In genomic region chr9:37477987-37478624, GRCh38 we compare ENCODE assay signal across 5 cellular contexts. TPM values are rescaled to one million over a fixed set of nuclear protein-coding genes. Genes with fewer than 3 reads are reported as not detected.
A peak's percentile ranks its signal among the peaks of the same experiment; 100 is the strongest.
DNase-seq lines count a peak whose midpoint lies in the region; ATAC-seq, FAIRE-seq and TF ChIP-seq lines count a peak whose summit lies in the region.
"Not testable (repeated sequence)": the region's sequence is repeated elsewhere in the genome, so short reads cannot be mapped to it uniquely, and the experiment has no call there.

No MANE protein-coding gene starts in this region.

- not testable (repeated sequence) for H3K4ac ChIP-seq in IMR-90 (ENCODE audit: low read depth, low read length)

- H3K18ac ChIP-seq in IMR-90 (ENCODE audit: low read depth, low read length): not testable (repeated sequence)

- TF ChIP-seq EP300 in HepG2 (IDR thresholded peaks at IDR 0.05; ENCODE audit: low read depth in 2 of 2, low read length in 2 of 2); HepG2 (CRISPR knock-in tag; IDR thresholded peaks at IDR 0.05; ENCODE audit: borderline replicate concordance): not testable (repeated sequence)

- not testable (repeated sequence) for H3K79me1 ChIP-seq in IMR-90 (ENCODE audit: low read depth in 1 of 2, low read length in 2 of 2)

- not testable (repeated sequence) for H3K27me3 ChIP-seq in DOHH2 (ENCODE audit: control insufficient read depth, low read length); IMR-90 (ENCODE audit: control insufficient read depth, insufficient read depth, low read length); OCI-LY3 (ENCODE audit: low read depth, low read length); RWPE2 (ENCODE audit: insufficient read depth, poor library complexity, severe bottlenecking); HepG2 (ENCODE audit: control insufficient read depth in 1 of 2, insufficient read depth in 2 of 2, low read length in 2 of 2)

- not testable (repeated sequence) for DNase-seq in IMR-90; RWPE2 (ENCODE audit: low spot score); HepG2 (ENCODE audit: low spot score)

- H3K4me2 ChIP-seq in DOHH2 (ENCODE audit: low read length): peak overlapping the region; percentile 5; the same call in 1 of the 2 replicates
- H3K4me2 ChIP-seq in IMR-90 (ENCODE audit: low read depth, low read length); HepG2 (ENCODE audit: low read depth, low read length): not testable (repeated sequence)
- H3K4me2 ChIP-seq in OCI-LY3 (ENCODE audit: low read length): peak overlapping the region; percentile 63

- peaks cover 10% of the 10 kb centered on the region; the same call in 1 of the 2 replicates for H3K9me3 ChIP-seq in DOHH2 (ENCODE audit: control insufficient read depth, insufficient read depth, low read length)
- not testable (repeated sequence) for H3K9me3 ChIP-seq in IMR-90 (ENCODE audit: control insufficient read depth, insufficient read depth, low read length); RWPE2 (ENCODE audit: severe bottlenecking); HepG2 (ENCODE audit: low read length)
- H3K9me3 ChIP-seq in OCI-LY3 (ENCODE audit: insufficient read depth, low read length): peaks cover 14% of the 10 kb centered on the region

- not testable (repeated sequence) for H3K36me3 ChIP-seq in DOHH2 (ENCODE audit: control insufficient read depth, low read length); IMR-90 (ENCODE audit: control insufficient read depth, insufficient read depth, low read length); OCI-LY3 (replicated peaks; ENCODE audit: low read depth, low read length); RWPE2 (ENCODE audit: low read depth); HepG2 (replicated peaks in 1 of 2; ENCODE audit: control insufficient read depth in 1 of 2, insufficient read depth in 2 of 2, low read length in 2 of 2)

- not testable (repeated sequence) for H2AK5ac ChIP-seq in IMR-90 (ENCODE audit: low read depth, low read length)

- not testable (repeated sequence) for H3K23ac ChIP-seq in IMR-90 (ENCODE audit: low read depth, low read length)

- not testable (repeated sequence) for H2BK15ac ChIP-seq in IMR-90 (ENCODE audit: low read depth, low read length)

- not testable (repeated sequence) for H3K4me3 ChIP-seq in DOHH2 (ENCODE audit: low read length); IMR-90 (ENCODE audit: insufficient read depth, low read depth, low read length); RWPE2 (ENCODE audit: severe bottlenecking); HepG2 (replicated peaks in 1 of 3; ENCODE audit: insufficient read depth in 1 of 3, low read depth in 2 of 3, low read length in 3 of 3)
- H3K4me3 ChIP-seq in OCI-LY3 (ENCODE audit: low read length): 0 out of 2 replicates have a peak overlapping the region, but pooled peaks have one; percentile 40

- not testable (repeated sequence) for H3K79me2 ChIP-seq in DOHH2 (ENCODE audit: control insufficient read depth, low read length); OCI-LY3 (ENCODE audit: low read length); HepG2 (ENCODE audit: insufficient read depth, low read length)

- not testable (repeated sequence) for H3K27ac ChIP-seq in DOHH2 (ENCODE audit: low read depth, low read length); IMR-90 (ENCODE audit: insufficient read depth, low read length); OCI-LY3 (ENCODE audit: low read length); HepG2 (ENCODE audit: extremely low read length, insufficient read depth, low read length)
- peak overlapping the region; percentile 23 for H3K27ac ChIP-seq in RWPE2 (ENCODE audit: poor library complexity, severe bottlenecking)

- TF ChIP-seq CTCF in DOHH2 (IDR thresholded peaks at IDR 0.05; ENCODE audit: low read depth, low read length, poor library complexity, severe bottlenecking); IMR-90 (conservative IDR thresholded peaks at IDR 0.05; ENCODE audit: low read depth, low read length); OCI-LY3 (IDR thresholded peaks at IDR 0.05; ENCODE audit: low read depth, low read length); RWPE2 (IDR thresholded peaks at IDR 0.05; ENCODE audit: poor library complexity, severe bottlenecking); HepG2 (CRISPR knock-in tag; IDR thresholded peaks at IDR 0.05): not testable (repeated sequence)

- not testable (repeated sequence) for H3K14ac ChIP-seq in IMR-90 (replicated peaks; ENCODE audit: low read depth, low read length)

- no CpG with 5 or more reads among the region's 5 CpGs for WGBS in IMR-90 (ENCODE audit: extremely low coverage in 2 of 2, insufficient read length in 1 of 2), 2 experiments
- WGBS in HepG2 (ENCODE audit: low lambda C conversion rate): 45% methylated on average over 5 of the region's 5 CpGs

- not testable (repeated sequence) for BruUV-seq in IMR-90 (replicated peaks; lab: Mats Ljungman, UMichigan); HepG2 (replicated peaks; lab: Mats Ljungman, UMichigan)

- in situ Hi-C loops in IMR-90 (cut with MboI; ENCODE audit: low sequenced_read_pairs) (loop anchor here (25.0 kb wide), 2 partner anchors 584 to 884 kb away; partner anchors contain the start of gene SHB), HepG2 (cut with HindIII; ENCODE audit: extremely low pct_ligation_motif_present, low pct_unique_long_range_greater_than_20kb) (loop anchor here (25.0 kb wide), 3 partner anchors 259 to 884 kb away; partner anchors contain the start of gene SLC25A51)

- dilution Hi-C loops in IMR-90 (cut with HindIII; ENCODE audit: low sequenced_read_pairs, unreplicated experiment): not testable (repeated sequence)

- not testable (repeated sequence) for H4K91ac ChIP-seq in IMR-90 (ENCODE audit: insufficient read depth, low read depth, low read length)

- not testable (repeated sequence) for H4K20me1 ChIP-seq in DOHH2 (ENCODE audit: control insufficient read depth, insufficient read depth, low read depth, low read length); IMR-90 (ENCODE audit: insufficient read depth, low read length); OCI-LY3 (ENCODE audit: insufficient read depth, low read length); HepG2 (ENCODE audit: insufficient read depth, low read length)

- H3K9ac ChIP-seq in IMR-90 (ENCODE audit: low read depth, low read length); OCI-LY3 (ENCODE audit: low read length); HepG2 (ENCODE audit: insufficient read depth, low read depth, low read length): not testable (repeated sequence)

- H4K5ac ChIP-seq in IMR-90 (ENCODE audit: low read depth, low read length): not testable (repeated sequence)

- not testable (repeated sequence) for TF ChIP-seq RAD21 in IMR-90 (IDR thresholded peaks at IDR 0.05; ENCODE audit: low read length); HepG2 (CRISPR knock-in tag; IDR thresholded peaks at IDR 0.05)

- H3K9me1 ChIP-seq in IMR-90 (ENCODE audit: insufficient read depth, low read length): not testable (repeated sequence)

- CTCF ChIA-PET in IMR-90 (lab: Yijun Ruan, JAX); HepG2 (lab: Yijun Ruan, JAX; ENCODE audit: low intra/inter-chr PET ratio, low total read pairs): not testable (repeated sequence)

- POLR2A ChIA-PET in IMR-90 (lab: Charles Lee; ENCODE audit: unreplicated experiment); HepG2 (lab: Yijun Ruan, JAX): not testable (repeated sequence)

- TF ChIP-seq POLR2A in IMR-90 (IDR thresholded peaks at IDR 0.05; ENCODE audit: low read depth, low read length); HepG2 (IDR thresholded peaks at IDR 0.05; ENCODE audit: insufficient read depth in 1 of 2, low read depth in 2 of 2, low read length in 2 of 2): not testable (repeated sequence)

- not testable (repeated sequence) for H2AFZ ChIP-seq in IMR-90 (replicated peaks; ENCODE audit: low read length, poor library complexity); OCI-LY3 (ENCODE audit: low read depth, low read length); HepG2 (ENCODE audit: low read length)

- H3F3A ChIP-seq in DOHH2 (ENCODE audit: control insufficient read depth, insufficient read depth): not testable (repeated sequence)

- peaks cover 12% of the 10 kb centered on the region for H3K4me1 ChIP-seq in DOHH2 (ENCODE audit: control insufficient read depth, low read length)
- H3K4me1 ChIP-seq in IMR-90 (ENCODE audit: control insufficient read depth, insufficient read depth, low read length); RWPE2 (ENCODE audit: insufficient read depth, poor library complexity, severe bottlenecking): not testable (repeated sequence)
- peaks cover 16% of the 10 kb centered on the region for H3K4me1 ChIP-seq in OCI-LY3 (ENCODE audit: low read length)
- H3K4me1 ChIP-seq in HepG2 (ENCODE audit: insufficient read depth, low read length): peaks cover 22% of the 10 kb centered on the region

- H3K56ac ChIP-seq in IMR-90 (ENCODE audit: extremely low read depth, insufficient read depth, low read length): not testable (repeated sequence)

- ATAC-seq in IMR-90 (ENCODE audit: low read depth); RWPE2 (ENCODE audit: low read depth); HepG2: not testable (repeated sequence)

- not testable (repeated sequence) for H2BK120ac ChIP-seq in IMR-90 (ENCODE audit: low read depth, low read length)

- H3K9me2 ChIP-seq in DOHH2 (replicated peaks; ENCODE audit: control insufficient read depth, low read length): not testable (repeated sequence)

- not testable (repeated sequence) for FAIRE-seq in HepG2 (lab: Jason Lieb, UNC)

- intact Hi-C loops in IMR-90 (cut with micrococcal nuclease); HepG2 (cut with micrococcal nuclease; ENCODE audit: unreplicated experiment): not testable (repeated sequence)

- H2BK20ac ChIP-seq in IMR-90 (ENCODE audit: low read depth, low read length): not testable (repeated sequence)

- not testable (repeated sequence) for H2BK5ac ChIP-seq in IMR-90 (ENCODE audit: low read depth, low read length, poor library complexity, severe bottlenecking)

- H2AK9ac ChIP-seq in IMR-90 (replicated peaks; ENCODE audit: low read depth, low read length, poor library complexity): not testable (repeated sequence)

- not testable (repeated sequence) for H4K8ac ChIP-seq in IMR-90 (ENCODE audit: low read depth in 2 of 2, low read length in 2 of 2)

RNA-seq across cellular contexts. Expression of gene POLR1E, which starts 7.6 kb away (rescaled TPM):
- total RNA-seq in IMR-90 (2012; rRNA removed) (67.5 and 71.9 TPM in 2 replicates), HepG2 (2016; rRNA removed; fragmentation: Illumina TruSeq; extraction: Trizol) (37.8 and 49.1 TPM in 2 replicates)
- polyA plus RNA-seq in IMR-90 (2012; rRNA removed) (42.7 and 48.0 TPM in 2 replicates), HepG2 (2011; rRNA removed) (18.9 and 23.0 TPM in 2 replicates)
- polyA plus RNA-seq in IMR-90 (2012; cell fraction: cytosol; rRNA removed): 18.3 and 30.3 TPM in 2 replicates
- 7.5 and 23.9 TPM in 2 replicates for polyA plus RNA-seq in IMR-90 (2012; cell fraction: nucleus; rRNA removed; ENCODE audit: low replicate concordance)
- 12.6 and 13.7 TPM in 2 replicates for total RNA-seq in HepG2 (2016; cell fraction: cytosol; rRNA removed; fragmentation: Illumina TruSeq; extraction: Trizol; ENCODE audit: low read depth)
- 35.7 and 42.1 TPM in 2 replicates for total RNA-seq in HepG2 (2016; cell fraction: insoluble cytoplasmic fraction; rRNA removed; fragmentation: Illumina TruSeq; extraction: Trizol)
- 24.4 and 28.3 TPM in 2 replicates for total RNA-seq in HepG2 (2016; cell fraction: membrane; rRNA removed; fragmentation: Illumina TruSeq; extraction: Trizol)
- 19.5 and 22.1 TPM in 2 replicates for total RNA-seq in HepG2 (2016; cell fraction: nucleus; rRNA removed; fragmentation: Illumina TruSeq; extraction: Trizol)
- 16.9 and 20.6 TPM in 2 replicates for polyA plus RNA-seq in HepG2 (2011; cell fraction: cytosol; rRNA removed)
- polyA plus RNA-seq in HepG2 (2011; cell fraction: nucleus; rRNA removed): 6.3 and 8.5 TPM in 2 replicates
- polyA plus RNA-seq in HepG2 (2012): 15.5 and 19.9 TPM in 2 replicates
- polyA plus RNA-seq in HepG2 (2016; cell fraction: cytosol; fragmentation: Illumina TruSeq; extraction: Trizol; ENCODE audit: low read depth): 9.5 and 9.6 TPM in 2 replicates
- 31.1 and 31.2 TPM in 2 replicates for polyA plus RNA-seq in HepG2 (2016; cell fraction: insoluble cytoplasmic fraction; fragmentation: Illumina TruSeq; extraction: Trizol; ENCODE audit: low read depth)
- 16.1 and 18.2 TPM in 2 replicates for polyA plus RNA-seq in HepG2 (2016; cell fraction: membrane; fragmentation: Illumina TruSeq; extraction: Trizol; ENCODE audit: low read depth)
- 16.7 and 17.8 TPM in 2 replicates for polyA plus RNA-seq in HepG2 (2016; cell fraction: nucleus; fragmentation: Illumina TruSeq; extraction: Trizol; ENCODE audit: insufficient read depth, low read depth)
- 17.1 and 37.9 TPM in 2 replicates for polyA minus RNA-seq in HepG2 (2011; rRNA and poly(A)+ RNA removed; ENCODE audit: low replicate concordance)
- polyA minus RNA-seq in HepG2 (2011; cell fraction: cytosol; rRNA and poly(A)+ RNA removed): 14.0 and 14.2 TPM in 2 replicates
- polyA minus RNA-seq in HepG2 (2011; cell fraction: nucleus; rRNA and poly(A)+ RNA removed): 17.8 and 20.8 TPM in 2 replicates

RNA-seq across cellular contexts. Expression of gene ZBTB5, which starts 12.9 kb away (rescaled TPM):
- total RNA-seq in IMR-90 (2012; rRNA removed) (9.1 and 10.8 TPM in 2 replicates), HepG2 (2016; rRNA removed; fragmentation: Illumina TruSeq; extraction: Trizol) (12.5 and 15.2 TPM in 2 replicates)
- polyA plus RNA-seq in IMR-90 (2012; rRNA removed) (5.8 and 6.3 TPM in 2 replicates), HepG2 (2011; rRNA removed) (19.7 and 20.5 TPM in 2 replicates)
- 2.6 and 3.2 TPM in 2 replicates for polyA plus RNA-seq in IMR-90 (2012; cell fraction: cytosol; rRNA removed)
- 7.5 and 15.3 TPM in 2 replicates for polyA plus RNA-seq in IMR-90 (2012; cell fraction: nucleus; rRNA removed; ENCODE audit: low replicate concordance)
- 0.81 and 0.88 TPM in 2 replicates for total RNA-seq in HepG2 (2016; cell fraction: cytosol; rRNA removed; fragmentation: Illumina TruSeq; extraction: Trizol; ENCODE audit: low read depth)
- 12.4 and 14.4 TPM in 2 replicates for total RNA-seq in HepG2 (2016; cell fraction: insoluble cytoplasmic fraction; rRNA removed; fragmentation: Illumina TruSeq; extraction: Trizol)
- total RNA-seq in HepG2 (2016; cell fraction: membrane; rRNA removed; fragmentation: Illumina TruSeq; extraction: Trizol): 5.8 and 6.1 TPM in 2 replicates
- 11.2 and 13.3 TPM in 2 replicates for total RNA-seq in HepG2 (2016; cell fraction: nucleus; rRNA removed; fragmentation: Illumina TruSeq; extraction: Trizol)
- 14.8 and 16.3 TPM in 2 replicates for polyA plus RNA-seq in HepG2 (2011; cell fraction: cytosol; rRNA removed)
- polyA plus RNA-seq in HepG2 (2011; cell fraction: nucleus; rRNA removed): 25.4 and 27.5 TPM in 2 replicates
- polyA plus RNA-seq in HepG2 (2012): 10.3 and 11.9 TPM in 2 replicates
- 0.35 and 0.64 TPM in 2 replicates for polyA plus RNA-seq in HepG2 (2016; cell fraction: cytosol; fragmentation: Illumina TruSeq; extraction: Trizol; ENCODE audit: low read depth)
- polyA plus RNA-seq in HepG2 (2016; cell fraction: insoluble cytoplasmic fraction; fragmentation: Illumina TruSeq; extraction: Trizol; ENCODE audit: low read depth): 11.5 and 11.7 TPM in 2 replicates
- 3.5 and 4.3 TPM in 2 replicates for polyA plus RNA-seq in HepG2 (2016; cell fraction: membrane; fragmentation: Illumina TruSeq; extraction: Trizol; ENCODE audit: low read depth)
- 16.5 and 19.6 TPM in 2 replicates for polyA plus RNA-seq in HepG2 (2016; cell fraction: nucleus; fragmentation: Illumina TruSeq; extraction: Trizol; ENCODE audit: insufficient read depth, low read depth)
- polyA minus RNA-seq in HepG2 (2011; rRNA and poly(A)+ RNA removed; ENCODE audit: low replicate concordance): 29.3 and 36.6 TPM in 2 replicates
- polyA minus RNA-seq in HepG2 (2011; cell fraction: cytosol; rRNA and poly(A)+ RNA removed): 11.4 and 13.4 TPM in 2 replicates
- 23.9 and 25.2 TPM in 2 replicates for polyA minus RNA-seq in HepG2 (2011; cell fraction: nucleus; rRNA and poly(A)+ RNA removed)

RNA-seq across cellular contexts. Expression of gene GRHPR, which starts 55.6 kb away (rescaled TPM):
- 173 and 191 TPM in 2 replicates for total RNA-seq in IMR-90 (2012; rRNA removed)
- polyA plus RNA-seq in IMR-90 (2012; rRNA removed): 182 and 198 TPM in 2 replicates
- polyA plus RNA-seq in IMR-90 (2012; cell fraction: cytosol; rRNA removed): 283 and 302 TPM in 2 replicates
- 132 and 215 TPM in 2 replicates for polyA plus RNA-seq in IMR-90 (2012; cell fraction: nucleus; rRNA removed; ENCODE audit: low replicate concordance)
- 115 and 127 TPM in 2 replicates for total RNA-seq in HepG2 (2016; rRNA removed; fragmentation: Illumina TruSeq; extraction: Trizol)
- 58.9 and 75.1 TPM in 2 replicates for total RNA-seq in HepG2 (2016; cell fraction: cytosol; rRNA removed; fragmentation: Illumina TruSeq; extraction: Trizol; ENCODE audit: low read depth)
- 119 and 128 TPM in 2 replicates for total RNA-seq in HepG2 (2016; cell fraction: insoluble cytoplasmic fraction; rRNA removed; fragmentation: Illumina TruSeq; extraction: Trizol)
- 66.5 and 84.7 TPM in 2 replicates for total RNA-seq in HepG2 (2016; cell fraction: membrane; rRNA removed; fragmentation: Illumina TruSeq; extraction: Trizol)
- total RNA-seq in HepG2 (2016; cell fraction: nucleus; rRNA removed; fragmentation: Illumina TruSeq; extraction: Trizol): 73.9 and 76.5 TPM in 2 replicates
- polyA plus RNA-seq in HepG2 (2011; rRNA removed): 113 and 127 TPM in 2 replicates
- 126 and 161 TPM in 2 replicates for polyA plus RNA-seq in HepG2 (2011; cell fraction: cytosol; rRNA removed)
- 121 and 122 TPM in 2 replicates for polyA plus RNA-seq in HepG2 (2011; cell fraction: nucleus; rRNA removed)
- 66.2 and 76.0 TPM in 2 replicates for polyA plus RNA-seq in HepG2 (2012)
- 48.7 and 72.2 TPM in 2 replicates for polyA plus RNA-seq in HepG2 (2016; cell fraction: cytosol; fragmentation: Illumina TruSeq; extraction: Trizol; ENCODE audit: low read depth)
- 135 and 143 TPM in 2 replicates for polyA plus RNA-seq in HepG2 (2016; cell fraction: insoluble cytoplasmic fraction; fragmentation: Illumina TruSeq; extraction: Trizol; ENCODE audit: low read depth)
- 58.4 and 72.9 TPM in 2 replicates for polyA plus RNA-seq in HepG2 (2016; cell fraction: membrane; fragmentation: Illumina TruSeq; extraction: Trizol; ENCODE audit: low read depth)
- polyA plus RNA-seq in HepG2 (2016; cell fraction: nucleus; fragmentation: Illumina TruSeq; extraction: Trizol; ENCODE audit: insufficient read depth, low read depth): 111 and 117 TPM in 2 replicates
- polyA minus RNA-seq in HepG2 (2011; rRNA and poly(A)+ RNA removed; ENCODE audit: low replicate concordance): 126 and 157 TPM in 2 replicates
- polyA minus RNA-seq in HepG2 (2011; cell fraction: cytosol; rRNA and poly(A)+ RNA removed): 42.8 and 47.7 TPM in 2 replicates
- polyA minus RNA-seq in HepG2 (2011; cell fraction: nucleus; rRNA and poly(A)+ RNA removed): 54.1 and 61.8 TPM in 2 replicates
